ENCODE assay signal across 8 cellular contexts in genomic region chr7:22821702-22822485, GRCh38. TPM values are rescaled to one million over a fixed set of nuclear protein-coding genes. Genes with fewer than 3 reads are reported as not detected.
A peak's percentile ranks its signal among the peaks of the same experiment; 100 is the strongest.
DNase-seq lines count a peak whose midpoint lies in the region; ATAC-seq, FAIRE-seq and TF ChIP-seq lines count a peak whose summit lies in the region.

No MANE protein-coding gene starts in this region.

- peaks cover 34% of the 10 kb centered on the region for H3K4me1 Mint-ChIP-seq in activated CD4-positive, alpha-beta memory T cell treated with anti-CD3 and anti-CD28 coated beads for 36 hours (ENCODE audit: low read depth)

- no peak for TF ChIP-seq RAD21 in HCT116 (IDR thresholded peaks at IDR 0.05; ENCODE audit: low read depth)

- H3K79me2 ChIP-seq in HCT116 (ENCODE audit: insufficient read depth, low read length) (peaks cover 57% of the 10 kb centered on the region), parathyroid adenoma (peaks cover 9% of the 10 kb centered on the region)

- peaks cover 5% of the 10 kb centered on the region for H3K36me3 Mint-ChIP-seq in activated CD4-positive, alpha-beta memory T cell treated with anti-CD3 and anti-CD28 coated beads for 36 hours

- no peaks in the 10 kb centered on the region for H4K20me1 ChIP-seq in HCT116 (ENCODE audit: insufficient read depth)

- H3K27ac ChIP-seq in HCT116 (ENCODE audit: low read depth, low read length), result peak overlapping the region; percentile 79
- peak overlapping the region; percentile 66 for H3K27ac ChIP-seq in parathyroid adenoma

- H3K9ac ChIP-seq in HCT116 (ENCODE audit: low read length) (peak overlapping the region; percentile 96), parathyroid adenoma (peak overlapping the region; percentile 33)

- H3K27me3 Mint-ChIP-seq in activated CD4-positive, alpha-beta memory T cell treated with anti-CD3 and anti-CD28 coated beads for 36 hours, result peaks cover 8% of the 10 kb centered on the region

- TF ChIP-seq POLR2A in HCT116 (IDR thresholded peaks at IDR 0.05; ENCODE audit: borderline replicate concordance, extremely low read depth, insufficient read depth, insufficient read length) (no peak), GM12891 (IDR thresholded peaks at IDR 0.05; ENCODE audit: low read depth, low read length) (no peak)

- H3K9me3 ChIP-seq in HCT116 (ENCODE audit: control insufficient read depth in 1 of 2, insufficient read depth in 1 of 2, low read depth in 1 of 2, low read length in 2 of 2) (no peaks in the 10 kb centered on the region), parathyroid adenoma (ENCODE audit: control insufficient read depth, low read length) (no peaks in the 10 kb centered on the region)

- POLR2A ChIA-PET in HCT116 (lab: Charles Lee), result interaction anchor here (0.6 to 1.9 kb wide), 3 partner anchors 10 to 38 kb away, joined by 3 to 8 read pairs (median 3); no protein-coding TSS in a partner anchor
- POLR2A ChIA-PET in activated CD4-positive, alpha-beta memory T cell treated with anti-CD3 and anti-CD28 coated beads for 36 hours (lab: Charles Lee), result interaction anchor here (0.7 to 1.5 kb wide), 4 partner anchors 34 to 676 kb away, joined by 3 to 4 read pairs (median 3); no protein-coding TSS in a partner anchor

- no peak for FAIRE-seq in GM12891 (lab: Jason Lieb, UNC)

- no peaks in the 10 kb centered on the region for H3K9me3 Mint-ChIP-seq in activated CD4-positive, alpha-beta memory T cell treated with anti-CD3 and anti-CD28 coated beads for 36 hours

- H3K4me3 ChIP-seq in HCT116 (replicated peaks in 1 of 2; ENCODE audit: low read depth in 1 of 2, low read length in 2 of 2) (peak overlapping the region; percentile 61 to 90), foreskin fibroblast (ENCODE audit: low read depth in 1 of 2, low read length in 2 of 2) (peak overlapping the region; percentile 77 to 99), parathyroid adenoma (ENCODE audit: low read depth, low read length) (peak overlapping the region; percentile 90)

- intact Hi-C loops in HCT116 (cut with micrococcal nuclease), result loop anchor here (1.0 kb wide), 3 partner anchors 32 to 262 kb away; no protein-coding TSS in a partner anchor
- intact Hi-C loops in activated CD4-positive, alpha-beta memory T cell treated with anti-CD3 and anti-CD28 coated beads for 36 hours (cut with micrococcal nuclease), result loop anchor here (1.0 to 5.0 kb wide), 6 partner anchors 32 to 359 kb away; partner anchors contain the start of genes HYCC1 and KLHL7

- H3K27ac Mint-ChIP-seq in activated CD4-positive, alpha-beta memory T cell treated with anti-CD3 and anti-CD28 coated beads for 36 hours, result peak overlapping the region; percentile 90

- RAD21 ChIA-PET in HCT116 (lab: Charles Lee; ENCODE audit: low non-redundant PET in 1 of 2, low total read pairs in 2 of 2, uncharacterized antibody in 2 of 2, unreplicated experiment in 2 of 2), result no interaction called here

- no peaks in the 10 kb centered on the region for H3K27me3 ChIP-seq in HCT116 (ENCODE audit: insufficient read depth, low read length)
- no peaks in the 10 kb centered on the region for H3K27me3 ChIP-seq in parathyroid adenoma (ENCODE audit: control insufficient read depth, insufficient read depth, low read length)

- H2AFZ ChIP-seq in HCT116 (ENCODE audit: low read depth, low read length, poor library complexity, severe bottlenecking) (no peak overlapping the region), parathyroid adenoma (peak overlapping the region; percentile 89)

- DNase-seq in Ammon's horn (ENCODE audit: low spot score) (peak; percentile 13), HCT116 (ENCODE audit: low read depth, low spot score) (no peak), foreskin fibroblast (peak in 1 of 2 donors; percentile 34), NCI-H226 (no peak), GM12891 (ENCODE audit: insufficient read length, low spot score) (no peak), foreskin melanocyte (no peak)
- DNase-seq in activated CD4-positive, alpha-beta memory T cell treated with anti-CD3 and anti-CD28 coated beads for 36 hours, result peak; percentile 21

- H3K4me1 ChIP-seq in HCT116 (ENCODE audit: control insufficient read depth in 1 of 2, insufficient read depth in 2 of 2, low read length in 2 of 2) (peaks cover 0 to 20% of the 10 kb centered on the region in 2 experiments; a peak in 3 of 4 replicates), parathyroid adenoma (no peaks in the 10 kb centered on the region)

- H3K9me2 ChIP-seq in HCT116 (ENCODE audit: insufficient read depth), result no peaks in the 10 kb centered on the region

- peak; percentile 43 for ATAC-seq in HCT116

- H3K4me3 Mint-ChIP-seq in activated CD4-positive, alpha-beta memory T cell treated with anti-CD3 and anti-CD28 coated beads for 36 hours, result peak overlapping the region; percentile 96

- H3K4me2 ChIP-seq in HCT116 (ENCODE audit: low read length), result peak overlapping the region; percentile 78
- H3K4me2 ChIP-seq in parathyroid adenoma (ENCODE audit: low read length), result peak overlapping the region; percentile 71

- CTCF ChIA-PET in HCT116 (lab: Charles Lee), result interaction anchor here (1.0 kb wide), 1 partner anchor 233 kb away, joined by 3 read pairs; no protein-coding TSS in a partner anchor
- CTCF ChIA-PET in activated CD4-positive, alpha-beta memory T cell treated with anti-CD3 and anti-CD28 coated beads for 36 hours (lab: Charles Lee), result interaction anchor here (0.6 to 4.9 kb wide), 8 partner anchors 32 to 261 kb away, joined by 3 to 21 read pairs (median 4); partner anchors contain the start of gene IL6

- TF ChIP-seq CTCF in HCT116 (IDR thresholded peaks at IDR 0.05 in 2 of 3, conservative IDR thresholded peaks at IDR 0.05 in 1 of 3; ENCODE audit: borderline replicate concordance in 1 of 3, insufficient read depth in 1 of 3, low read depth in 2 of 3, low read length in 2 of 3) (no peak), foreskin fibroblast (IDR thresholded peaks at IDR 0.05; ENCODE audit: low read depth, low read length) (no peak), parathyroid adenoma (IDR thresholded peaks at IDR 0.05) (no peak)

- H3K36me3 ChIP-seq in HCT116 (ENCODE audit: control insufficient read depth in 1 of 2, insufficient read depth in 2 of 2, low read length in 2 of 2) (peaks cover 4 to 12% of the 10 kb centered on the region in 2 experiments; a peak in 3 of 4 replicates), parathyroid adenoma (ENCODE audit: control insufficient read depth, insufficient read depth, low read length) (no peaks in the 10 kb centered on the region)

- BruUV-seq in HCT116 (replicated peaks; lab: Mats Ljungman, UMichigan), result TSS peak; percentile 78

TF ChIP-seq in HCT116, 20 proteins besides CTCF, POLR2A, EP300 and RAD21:
- TF ChIP-seq ATF3 (IDR thresholded peaks at IDR 0.05) (no peak), MAX (IDR thresholded peaks at IDR 0.05) (no peak), TCF7L2 (IDR thresholded peaks at IDR 0.05; ENCODE audit: borderline replicate concordance, extremely low read depth, insufficient read depth, insufficient read length) (no peak), EZH2phosphoT487 (IDR thresholded peaks at IDR 0.05; ENCODE audit: borderline replicate concordance) (no peak), CBX3 (IDR thresholded peaks at IDR 0.05; ENCODE audit: low read depth) (no peak), ZNF274 (IDR thresholded peaks at IDR 0.05; ENCODE audit: low read depth, low read length) (no peak)

TF ChIP-seq in GM12891, 5 proteins besides CTCF, POLR2A, EP300 and RAD21:
- TF ChIP-seq SPI1 (IDR thresholded peaks at IDR 0.05; ENCODE audit: low read depth, low read length) (no peak), TAF1 (IDR thresholded peaks at IDR 0.05; ENCODE audit: low read depth, low read length) (no peak), POU2F2 (IDR thresholded peaks at IDR 0.05; ENCODE audit: low read depth, low read length) (no peak), POLR2AphosphoS5 (IDR thresholded peaks at IDR 0.05; ENCODE audit: low read depth, low read length) (no peak), PAX5 (IDR thresholded peaks at IDR 0.05; ENCODE audit: insufficient read depth, low read length, severe bottlenecking) (no peak)
TF ChIP-seq in GM12891: peak in this region for 0.

RNA-seq across cellular contexts. Expression of gene TOMM7, which starts 0.8 kb away (rescaled TPM):
- total RNA-seq in HCT116 (2021; ENCODE audit: unreplicated experiment), result 325 TPM
- polyA plus RNA-seq in HCT116 (2012), result 640 and 848 TPM in 2 replicates
- total RNA-seq in activated CD4-positive, alpha-beta memory T cell treated with anti-CD3 and anti-CD28 coated beads for 36 hours, result 100 to 1,000 TPM; 277 to 279 TPM
- 414 TPM for polyA plus RNA-seq in GM12891 (2012; ENCODE audit: low read depth, missing spikeins)

Comparison
In these comparisons a context has a peak if more than half of its experiments do, and no peak if none do; other contexts are left out.
1. DNase-seq: peak in Ammon's horn (single experiment) and activated CD4-positive, alpha-beta memory T cell treated with anti-CD3 and anti-CD28 coated beads for 36 hours (single experiment); none in HCT116 (single experiment), NCI-H226 (single experiment), GM12891 (single experiment) and foreskin melanocyte (single experiment).
2. Peak in every context shown above with its lines, with median percentiles within 50 percentile points of each other: H3K4me3 ChIP-seq.